ENCODE assay signal across 25 cellular contexts in genomic region chr2:7771781-7772180, GRCh38.
DNase-seq lines count a peak whose midpoint lies in the region; ATAC-seq and TF ChIP-seq lines count a peak whose summit lies in the region.
"Had no signal": no experiment of that assay in that cellular context is flagged by ENCODE, and none has a peak within 500 bp of the region (broad histone marks: within the 10 kb centered on the region; RNA-seq: fewer than 3 reads in every experiment).

No MANE protein-coding gene starts in this region.

- CTCF ChIA-PET in MCF 10A (lab: Yijun Ruan, JAX) = no interaction called here

- DNase-seq in breast epithelium (ENCODE audit: low spot score in 2 of 2) = no peak
- DNase-seq in MCF 10A (ENCODE audit: unreplicated experiment) = no peak
- no peak for DNase-seq in NCI-H446 (lab: John Stamatoyannopoulos, UW)
- no peak for DNase-seq in left lobe of liver (ENCODE audit: low spot score)
- DNase-seq: Caco-2; CD4-positive, alpha-beta memory T cell; DMS 273 treated with DMSO at 0.1 percent for 48 hours; DMS79; EL; GDM1; Karpas-422; NCI-H1092 treated with DMSO at 0.1 percent for 48 hours; NCI-H1436 treated with DMSO at 0.1 percent for 48 hours; NCI-H2029; NCI-H526 treated with DMSO at 0.1 percent for 48 hours; NK-92 treated with Interleukin-12 subunit alpha and Interleukin-12 subunit beta, amount 100 ng/mL, for 24 hours; SHP77 treated with DMSO at 0.1 percent for 48 hours had no signal

- no peak for TF ChIP-seq CTCF in breast epithelium (IDR thresholded peaks at IDR 0.05)
- no peak for TF ChIP-seq CTCF in MCF 10A (IDR thresholded peaks at IDR 0.05; ENCODE audit: unreplicated experiment)
- no peak for TF ChIP-seq CTCF in OCI-LY3 (IDR thresholded peaks at IDR 0.05; ENCODE audit: low read depth, low read length)

- H2AFZ ChIP-seq in OCI-LY3 (ENCODE audit: low read depth, low read length) = no peak overlapping the region

- POLR2A ChIA-PET in MCF 10A (lab: Yijun Ruan, JAX) = no interaction called here

- no peaks in the 10 kb centered on the region for H3K36me3 ChIP-seq in breast epithelium
- H3K36me3 ChIP-seq in OCI-LY3 (replicated peaks; ENCODE audit: low read depth, low read length) = no peaks in the 10 kb centered on the region
- H3K36me3 ChIP-seq: BLaER1 had no signal

- no peaks in the 10 kb centered on the region for H4K20me1 ChIP-seq in OCI-LY3 (ENCODE audit: insufficient read depth, low read length)
- H4K20me1 ChIP-seq: BLaER1 had no signal

- H3K27me3 Mint-ChIP-seq in MCF 10A (ENCODE audit: insufficient read depth, unreplicated experiment) = no peaks in the 10 kb centered on the region
- H3K27me3 Mint-ChIP-seq in dendritic cell treated with granulocyte-macrophage colony-stimulating factor and Interleukin-4, amounts not matched to agents 40 ng/mL and 50 ng/mL, for 4 days = peaks cover 8% of the 10 kb centered on the region
- H3K27me3 Mint-ChIP-seq: CD4-positive, alpha-beta memory T cell had no signal

- ATAC-seq in HG02678 (IDR thresholded peaks at IDR 0.05; ENCODE audit: unreplicated experiment) (no peak), left lobe of liver (no peak)
- ATAC-seq: GM12878, HCT116, Panc1 had no signal

- peak overlapping the region; percentile 89 to 90 for H3K27ac ChIP-seq in breast epithelium
- no peak overlapping the region for H3K27ac ChIP-seq in OCI-LY3 (ENCODE audit: low read length)
- H3K27ac ChIP-seq: BLaER1, SK-N-MC had no signal

- H3K4me1 Mint-ChIP-seq in MCF 10A (ENCODE audit: insufficient read depth, unreplicated experiment) = peaks cover 14% of the 10 kb centered on the region
- peaks cover 31% of the 10 kb centered on the region for H3K4me1 Mint-ChIP-seq in dendritic cell treated with granulocyte-macrophage colony-stimulating factor and Interleukin-4, amounts not matched to agents 40 ng/mL and 50 ng/mL, for 4 days (ENCODE audit: low read depth)

- intact Hi-C loops in breast epithelium (cut with DNase I; ENCODE audit: low total_unique reads) (no loop called here), MCF 10A (cut with micrococcal nuclease) (no loop called here)
- intact Hi-C loops in dendritic cell treated with granulocyte-macrophage colony-stimulating factor and Interleukin-4, amounts not matched to agents 40 ng/mL and 50 ng/mL, for 4 days (cut with micrococcal nuclease) = loop anchor here (2.0 kb wide), 1 partner anchor 23 kb away; no protein-coding TSS in a partner anchor

- H3K27ac Mint-ChIP-seq in MCF 10A (ENCODE audit: low read depth, unreplicated experiment) = no peak overlapping the region
- peak overlapping the region; percentile 11 for H3K27ac Mint-ChIP-seq in dendritic cell treated with granulocyte-macrophage colony-stimulating factor and Interleukin-4, amounts not matched to agents 40 ng/mL and 50 ng/mL, for 4 days
- H3K27ac Mint-ChIP-seq: CD4-positive, alpha-beta memory T cell had no signal

- H3K9me3 Mint-ChIP-seq in MCF 10A (ENCODE audit: unreplicated experiment) = no peaks in the 10 kb centered on the region
- no peaks in the 10 kb centered on the region for H3K9me3 Mint-ChIP-seq in dendritic cell treated with granulocyte-macrophage colony-stimulating factor and Interleukin-4, amounts not matched to agents 40 ng/mL and 50 ng/mL, for 4 days
- H3K9me3 Mint-ChIP-seq: CD4-positive, alpha-beta memory T cell had no signal

- no peak overlapping the region for H3K4me3 ChIP-seq in breast epithelium
- H3K4me3 ChIP-seq in OCI-LY3 (ENCODE audit: low read length) = no peak overlapping the region
- H3K4me3 ChIP-seq: BLaER1, GM12878, SK-N-MC had no signal

- no peaks in the 10 kb centered on the region for H3K79me2 ChIP-seq in OCI-LY3 (ENCODE audit: low read length)

- 0 out of 2 replicates have a peak overlapping the region, but pooled peaks have one; percentile 10 for H3K4me2 ChIP-seq in OCI-LY3 (ENCODE audit: low read length)
- H3K4me2 ChIP-seq: BLaER1 had no signal

- no peak overlapping the region for H3K9ac ChIP-seq in OCI-LY3 (ENCODE audit: low read length)
- H3K9ac ChIP-seq: BLaER1 had no signal

- H3K27me3 ChIP-seq in breast epithelium (no peaks in the 10 kb centered on the region), OCI-LY3 (ENCODE audit: low read depth, low read length) (no peaks in the 10 kb centered on the region)
- H3K27me3 ChIP-seq: BLaER1 had no signal

- no TSS peak for BruUV-seq in MCF 10A (replicated peaks; lab: Mats Ljungman, UMichigan)

- H3K4me1 ChIP-seq in breast epithelium = peaks cover 0 to 4% of the 10 kb centered on the region in 2 donors
- H3K4me1 ChIP-seq in OCI-LY3 (ENCODE audit: low read length) = peaks cover 51% of the 10 kb centered on the region
- H3K4me1 ChIP-seq: Caco-2 had no signal

- TF ChIP-seq POLR2A in breast epithelium (IDR thresholded peaks at IDR 0.05) = no peak

- no peaks in the 10 kb centered on the region for H3K9me3 ChIP-seq in breast epithelium
- no peaks in the 10 kb centered on the region for H3K9me3 ChIP-seq in OCI-LY3 (ENCODE audit: insufficient read depth, low read length)
- H3K9me3 ChIP-seq: Caco-2 had no signal

- no peaks in the 10 kb centered on the region for H3K36me3 Mint-ChIP-seq in MCF 10A (ENCODE audit: insufficient read depth, unreplicated experiment)
- no peaks in the 10 kb centered on the region for H3K36me3 Mint-ChIP-seq in dendritic cell treated with granulocyte-macrophage colony-stimulating factor and Interleukin-4, amounts not matched to agents 40 ng/mL and 50 ng/mL, for 4 days (ENCODE audit: low read depth)
- H3K36me3 Mint-ChIP-seq: CD4-positive, alpha-beta memory T cell had no signal

- no peak overlapping the region for H3K4me3 Mint-ChIP-seq in MCF 10A (ENCODE audit: unreplicated experiment)
- no peak overlapping the region for H3K4me3 Mint-ChIP-seq in dendritic cell treated with granulocyte-macrophage colony-stimulating factor and Interleukin-4, amounts not matched to agents 40 ng/mL and 50 ng/mL, for 4 days
- H3K4me3 Mint-ChIP-seq: CD4-positive, alpha-beta memory T cell had no signal
